In the genomic region with DNA sequence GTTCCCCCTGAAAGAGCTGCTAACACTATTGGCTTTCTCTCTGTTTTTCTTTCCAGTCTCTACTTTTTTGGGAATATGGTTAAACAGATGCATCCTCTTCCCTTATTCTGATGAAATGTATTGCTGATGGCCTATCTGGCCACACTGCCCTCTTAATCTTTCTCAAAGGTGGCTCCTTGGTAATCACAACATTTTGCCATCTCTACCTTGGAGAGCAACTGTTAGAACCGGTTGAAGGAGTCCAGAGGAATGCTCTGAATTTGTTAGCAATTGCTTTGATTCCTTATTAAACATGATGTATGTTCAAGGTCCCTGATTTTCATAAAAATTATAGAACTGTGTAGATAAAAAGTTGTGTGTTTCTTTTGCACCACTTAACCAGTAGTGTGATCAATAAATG, we compare ENCODE assay signal across 36 cellular contexts.
"Had no signal": no experiment of that assay in that cellular context is flagged by ENCODE, and none has a peak within 500 bp of the region (broad histone marks: within the 10 kb centered on the region; RNA-seq: fewer than 3 reads in every experiment).

No MANE protein-coding gene starts in this region.

- FAIRE-seq: bronchial epithelial cell, TTC549 had no signal

- ATAC-seq: activated CD8-positive, alpha-beta memory T cell treated with anti-CD3 and anti-CD28 coated beads, Interleukin-2, amount 10 ng/mL, durations not matched to agents 7 days and 5 days; activated CD8-positive, alpha-beta T cell treated with anti-CD3 and anti-CD28 coated beads, Interleukin-2, amount 10 ng/mL, durations not matched to agents 7 days and 5 days; activated naive CD8-positive, alpha-beta T cell treated with anti-CD3 and anti-CD28 coated beads, Interleukin-2, amount 50 U/mL, for 24 hours had no signal

- H3K4me1 ChIP-seq: ascending aorta had no signal

- H3K27me3 Mint-ChIP-seq: activated B cell treated with CpG ODN at 0.5 μM for 24 hours; activated CD4-positive, alpha-beta T cell treated with anti-CD3 and anti-CD28 coated beads, Interleukin-2, amount 10 ng/mL, durations not matched to agents 24 days and 14 days; activated naive CD4-positive, alpha-beta T cell treated with anti-CD3 and anti-CD28 coated beads, Interleukin-2, amount 50 U/mL, for 24 hours; activated naive CD8-positive, alpha-beta T cell; activated naive CD8-positive, alpha-beta T cell treated with anti-CD3 and anti-CD28 coated beads, Interleukin-2, amount 50 U/mL, for 24 hours; activated T-cell treated with anti-CD3 and anti-CD28 coated beads, Interleukin-2, amount 50 U/mL, for 24 hours; central memory CD8-positive, alpha-beta T cell had no signal

- H3K36me3 Mint-ChIP-seq: activated CD8-positive, alpha-beta memory T cell treated with anti-CD3 and anti-CD28 coated beads, Interleukin-2, amount 10 ng/mL, durations not matched to agents 7 days and 5 days; activated naive CD4-positive, alpha-beta T cell treated with anti-CD3 and anti-CD28 coated beads, Interleukin-2, amount 10 ng/mL, durations not matched to agents 7 days and 5 days; activated naive CD4-positive, alpha-beta T cell treated with anti-CD3 and anti-CD28 coated beads, Interleukin-2, amount 50 U/mL, for 24 hours; activated naive CD8-positive, alpha-beta T cell; activated naive CD8-positive, alpha-beta T cell treated with anti-CD3 and anti-CD28 coated beads, Interleukin-2, amount 10 ng/mL, durations not matched to agents 7 days and 5 days; brain had no signal

- H3K4me3 ChIP-seq: ascending aorta, cardiac muscle cell had no signal

- H3K4me1 Mint-ChIP-seq: activated B cell treated with CpG ODN at 0.5 μM for 24 hours; activated CD4-positive, alpha-beta memory T cell treated with anti-CD3 and anti-CD28 coated beads, Interleukin-2, amount 10 ng/mL, durations not matched to agents 7 days and 5 days; activated CD4-positive, alpha-beta T cell treated with anti-CD3 and anti-CD28 coated beads, Interleukin-2, amount 10 ng/mL, durations not matched to agents 24 days and 14 days; activated CD8-positive, alpha-beta memory T cell treated with anti-CD3 and anti-CD28 coated beads, Interleukin-2, amount 10 ng/mL, durations not matched to agents 7 days and 5 days; activated naive CD4-positive, alpha-beta T cell treated with anti-CD3 and anti-CD28 coated beads, Interleukin-2, amount 50 U/mL, for 24 hours; activated naive CD8-positive, alpha-beta T cell treated with anti-CD3 and anti-CD28 coated beads, Interleukin-2, amount 50 U/mL, for 24 hours; brain; central memory CD8-positive, alpha-beta T cell had no signal

- H3K4me3 Mint-ChIP-seq: activated B cell treated with CpG ODN at 0.5 μM for 24 hours; activated CD4-positive, alpha-beta memory T cell treated with anti-CD3 and anti-CD28 coated beads, Interleukin-2, amount 10 ng/mL, durations not matched to agents 7 days and 5 days; activated CD4-positive, alpha-beta T cell treated with anti-CD3 and anti-CD28 coated beads, Interleukin-2, amount 10 ng/mL, durations not matched to agents 24 days and 14 days; activated CD8-positive, alpha-beta memory T cell treated with anti-CD3 and anti-CD28 coated beads, Interleukin-2, amount 10 ng/mL, durations not matched to agents 7 days and 5 days; activated CD8-positive, alpha-beta T cell treated with anti-CD3 and anti-CD28 coated beads, Interleukin-2, amount 10 ng/mL, durations not matched to agents 7 days and 5 days; activated naive CD4-positive, alpha-beta T cell treated with anti-CD3 and anti-CD28 coated beads, Interleukin-2, amount 10 ng/mL, durations not matched to agents 7 days and 5 days; activated naive CD4-positive, alpha-beta T cell treated with anti-CD3 and anti-CD28 coated beads, Interleukin-2, amount 50 U/mL, for 24 hours; activated naive CD8-positive, alpha-beta T cell; activated naive CD8-positive, alpha-beta T cell treated with anti-CD3 and anti-CD28 coated beads, Interleukin-2, amount 10 ng/mL, durations not matched to agents 7 days and 5 days; activated naive CD8-positive, alpha-beta T cell treated with anti-CD3 and anti-CD28 coated beads, Interleukin-2, amount 50 U/mL, for 24 hours; activated T-cell treated with anti-CD3 and anti-CD28 coated beads, Interleukin-2, amount 50 U/mL, for 24 hours; brain; central memory CD8-positive, alpha-beta T cell; T-helper 1 cell treated with Interleukin-12 subunit alpha and Interleukin-12 subunit beta and Interleukin-4 antibody, amounts not matched to agents 30 μg/mL and 1 μg/mL, for 36 hours; T-helper 2 cell treated with Interferon-gamma antibody and Interleukin-4, amounts not matched to agents 5 μg/mL and 100 μg/mL, for 36 hours had no signal

- DNase-seq: activated B cell treated with CpG ODN at 0.5 μM for 24 hours; activated CD4-positive, alpha-beta memory T cell treated with anti-CD3 and anti-CD28 coated beads, Interleukin-2, amount 10 ng/mL, durations not matched to agents 7 days and 5 days; activated CD4-positive, alpha-beta T cell treated with anti-CD3 and anti-CD28 coated beads for 4 hours; activated CD4-positive, alpha-beta T cell treated with anti-CD3 and anti-CD28 coated beads, Interleukin-2, amount 10 ng/mL, durations not matched to agents 24 days and 14 days; activated CD4-positive, alpha-beta T cell treated with anti-CD3 and anti-CD28 coated beads, Interleukin-2, amount 50 U/mL, for 48 hours; activated CD4-positive, CD25-positive, alpha-beta regulatory T cell treated with anti-CD3 and anti-CD28 coated beads, Interleukin-2, amount 50 U/mL, for 72 hours; activated CD8-positive, alpha-beta memory T cell treated with anti-CD3 and anti-CD28 coated beads for 24 hours; activated CD8-positive, alpha-beta memory T cell treated with anti-CD3 and anti-CD28 coated beads, Interleukin-2, amount 10 ng/mL, durations not matched to agents 7 days and 5 days; activated CD8-positive, alpha-beta memory T cell treated with anti-CD3 and anti-CD28 coated beads, Interleukin-2, amount 50 U/mL, for 48 hours; activated CD8-positive, alpha-beta T cell treated with anti-CD3 and anti-CD28 coated beads, Interleukin-2, amount 10 ng/mL, durations not matched to agents 7 days and 5 days; activated effector memory CD4-positive, alpha-beta T cell treated with Interleukin-2 at 50 U/mL for 16 hours; activated gamma-delta T cell; activated naive CD4-positive, alpha-beta T cell treated with anti-CD3 and anti-CD28 coated beads, Interleukin-2, amount 10 ng/mL, durations not matched to agents 7 days and 5 days; activated naive CD4-positive, alpha-beta T cell treated with Interleukin-2 at 50 U/mL for 16 hours; activated naive CD8-positive, alpha-beta T cell treated with anti-CD3 and anti-CD28 coated beads, Interleukin-2, amount 10 ng/mL, durations not matched to agents 7 days and 5 days; activated naive CD8-positive, alpha-beta T cell treated with anti-CD3 and anti-CD28 coated beads, Interleukin-2, amount 50 U/mL, for 24 hours; activated T-cell treated with anti-CD3 and anti-CD28 coated beads, Interleukin-2, amount 50 U/mL, for 24 hours; activated T-cell treated with anti-CD3 and anti-CD28 coated beads, Interleukin-2, amount 50 U/mL, for 48 hours; amygdala; anterior cingulate cortex; caudate nucleus; cerebellar nuclear complex; T-helper 2 cell; T-helper 9 cell had no signal

- H3K27ac Mint-ChIP-seq: activated B cell treated with CpG ODN at 0.5 μM for 24 hours; activated CD4-positive, alpha-beta memory T cell treated with anti-CD3 and anti-CD28 coated beads, Interleukin-2, amount 10 ng/mL, durations not matched to agents 7 days and 5 days; activated CD4-positive, alpha-beta T cell treated with anti-CD3 and anti-CD28 coated beads, Interleukin-2, amount 10 ng/mL, durations not matched to agents 24 days and 14 days; activated CD8-positive, alpha-beta memory T cell treated with anti-CD3 and anti-CD28 coated beads, Interleukin-2, amount 10 ng/mL, durations not matched to agents 7 days and 5 days; activated CD8-positive, alpha-beta T cell treated with anti-CD3 and anti-CD28 coated beads, Interleukin-2, amount 10 ng/mL, durations not matched to agents 7 days and 5 days; activated naive CD4-positive, alpha-beta T cell treated with anti-CD3 and anti-CD28 coated beads, Interleukin-2, amount 10 ng/mL, durations not matched to agents 7 days and 5 days; activated naive CD4-positive, alpha-beta T cell treated with anti-CD3 and anti-CD28 coated beads, Interleukin-2, amount 50 U/mL, for 24 hours; activated naive CD8-positive, alpha-beta T cell; activated naive CD8-positive, alpha-beta T cell treated with anti-CD3 and anti-CD28 coated beads, Interleukin-2, amount 10 ng/mL, durations not matched to agents 7 days and 5 days; activated naive CD8-positive, alpha-beta T cell treated with anti-CD3 and anti-CD28 coated beads, Interleukin-2, amount 50 U/mL, for 24 hours; activated T-cell treated with anti-CD3 and anti-CD28 coated beads, Interleukin-2, amount 50 U/mL, for 24 hours; activated T-helper 2 cell treated with anti-CD3 and anti-CD28 coated beads, Interferon-gamma antibody, Interleukin-2, Interleukin-4, amounts not matched to agents 10 μg/mL and 5 μg/mL and 100 μg/mL, durations not matched to agents 14 hours and 24 hours and 36 hours; brain; T-helper 1 cell treated with Interleukin-12 subunit alpha and Interleukin-12 subunit beta and Interleukin-4 antibody, amounts not matched to agents 30 μg/mL and 1 μg/mL, for 36 hours; T-helper 2 cell treated with Interferon-gamma antibody and Interleukin-4, amounts not matched to agents 5 μg/mL and 100 μg/mL, for 36 hours had no signal

- H3K27ac ChIP-seq: ascending aorta, cardiac muscle cell, VCaP had no signal

- H3K27me3 ChIP-seq: ascending aorta, cardiac muscle cell had no signal

- H3K9me3 ChIP-seq: ascending aorta had no signal

- H3K36me3 ChIP-seq: ascending aorta, cardiac muscle cell had no signal

- H3K9me3 Mint-ChIP-seq: activated B cell treated with CpG ODN at 0.5 μM for 24 hours; activated CD4-positive, alpha-beta memory T cell treated with anti-CD3 and anti-CD28 coated beads, Interleukin-2, amount 10 ng/mL, durations not matched to agents 7 days and 5 days; activated CD4-positive, alpha-beta T cell treated with anti-CD3 and anti-CD28 coated beads, Interleukin-2, amount 10 ng/mL, durations not matched to agents 24 days and 14 days; activated naive CD4-positive, alpha-beta T cell treated with anti-CD3 and anti-CD28 coated beads, Interleukin-2, amount 10 ng/mL, durations not matched to agents 7 days and 5 days; activated naive CD4-positive, alpha-beta T cell treated with anti-CD3 and anti-CD28 coated beads, Interleukin-2, amount 50 U/mL, for 24 hours; activated naive CD8-positive, alpha-beta T cell treated with anti-CD3 and anti-CD28 coated beads, Interleukin-2, amount 10 ng/mL, durations not matched to agents 7 days and 5 days; activated naive CD8-positive, alpha-beta T cell treated with anti-CD3 and anti-CD28 coated beads, Interleukin-2, amount 50 U/mL, for 24 hours; activated T-cell treated with anti-CD3 and anti-CD28 coated beads, Interleukin-2, amount 50 U/mL, for 24 hours; activated T-helper 2 cell treated with anti-CD3 and anti-CD28 coated beads, Interferon-gamma antibody, Interleukin-2, Interleukin-4, amounts not matched to agents 10 μg/mL and 5 μg/mL and 100 μg/mL, durations not matched to agents 14 hours and 24 hours and 36 hours; brain; central memory CD8-positive, alpha-beta T cell; T-helper 1 cell treated with Interleukin-12 subunit alpha and Interleukin-12 subunit beta and Interleukin-4 antibody, amounts not matched to agents 30 μg/mL and 1 μg/mL, for 36 hours; T-helper 2 cell treated with Interferon-gamma antibody and Interleukin-4, amounts not matched to agents 5 μg/mL and 100 μg/mL, for 36 hours had no signal
